Comparison of ENCODE assay signal across 8 cellular contexts in the genomic region with DNA sequence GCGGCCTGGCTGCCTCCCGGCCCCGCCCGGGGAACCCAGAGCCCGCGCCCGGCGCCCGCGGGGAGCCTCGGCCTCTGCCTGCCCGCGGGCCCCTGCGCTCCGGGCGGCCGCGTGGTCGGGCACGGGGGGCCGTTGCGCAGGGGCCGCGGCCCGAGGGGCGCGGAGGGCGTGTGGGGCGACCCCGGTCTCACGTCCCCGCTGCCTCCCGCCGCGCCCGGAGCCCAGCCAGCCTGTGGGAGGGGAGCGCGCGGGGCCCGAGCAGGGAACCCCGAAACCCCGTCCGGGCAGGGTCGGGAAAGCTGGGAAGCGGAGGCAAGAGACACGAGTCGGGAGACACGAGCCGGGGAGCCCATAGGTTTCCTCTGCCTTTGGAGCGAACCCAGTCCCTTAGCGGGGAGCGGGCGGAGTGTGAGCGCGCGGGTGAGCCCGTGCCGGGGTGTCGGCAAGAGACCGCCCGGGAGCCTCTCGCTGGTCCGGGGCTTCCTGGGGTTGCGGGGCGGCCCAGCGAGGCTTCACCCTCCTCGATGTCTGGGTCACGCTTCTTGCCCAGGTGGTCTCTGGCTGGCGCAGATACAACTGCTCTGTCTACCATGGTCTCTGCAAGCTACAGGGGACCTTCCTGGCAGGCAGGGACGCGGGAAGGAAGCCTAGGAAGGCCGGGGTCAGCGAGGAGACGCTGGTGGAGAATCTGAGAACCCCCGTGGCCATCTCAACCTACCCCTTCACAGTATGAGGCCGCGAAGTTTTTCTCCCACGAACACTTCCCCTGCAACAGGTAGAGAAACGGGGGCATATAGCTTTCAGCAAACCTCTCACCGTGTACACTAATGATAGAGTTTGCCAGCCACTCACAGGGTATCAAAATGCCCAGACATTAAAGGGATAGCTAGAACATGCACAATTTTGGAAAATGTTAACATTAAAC. TPM values are rescaled to one million over a fixed set of nuclear protein-coding genes. Genes with fewer than 3 reads are reported as not detected.
DNase-seq lines count a peak whose midpoint lies in the region; ATAC-seq and TF ChIP-seq lines count a peak whose summit lies in the region.

No MANE protein-coding gene starts in this region.

- peak; percentile 36 for TF ChIP-seq CTCF in GM13977 (IDR thresholded peaks at IDR 0.05; ENCODE audit: extremely low read depth, insufficient read depth, missing control alignments)

- no peak overlapping the region for H3K27ac Mint-ChIP-seq in activated T-cell treated with anti-CD3 and anti-CD28 coated beads, Interleukin-2, amount 50 U/mL, for 24 hours

- DNase-seq in GM13977 (ENCODE audit: low spot score) (peak; percentile 65), germinal center (ENCODE audit: low spot score) (peak; percentile 57), sciatic nerve (ENCODE audit: low spot score) (peak; percentile 68), KG1 (lab: John Stamatoyannopoulos, UW) (no peak), NCI-H226 (no peak), dedifferentiated amniotic fluid mesenchymal stem cell (ENCODE audit: extremely low spot score) (no peak)
- peak; percentile 51 for DNase-seq in activated T-cell treated with anti-CD3 and anti-CD28 coated beads, Interleukin-2, amount 50 U/mL, for 24 hours

- ATAC-seq in HG03135 (IDR thresholded peaks at IDR 0.05; ENCODE audit: unreplicated experiment) = peak; percentile 9
- ATAC-seq in sciatic nerve = peak; percentile 41

- intact Hi-C loops in sciatic nerve (cut with DNase I) = loop anchor here (5.0 kb wide), 1 partner anchor 88 kb away; no protein-coding TSS in a partner anchor

- peaks cover 84% of the 10 kb centered on the region for H3K27me3 Mint-ChIP-seq in activated T-cell treated with anti-CD3 and anti-CD28 coated beads, Interleukin-2, amount 50 U/mL, for 24 hours

- H3K4me1 Mint-ChIP-seq in activated T-cell treated with anti-CD3 and anti-CD28 coated beads, Interleukin-2, amount 50 U/mL, for 24 hours (ENCODE audit: low read depth) = peaks cover 21% of the 10 kb centered on the region

- no peaks in the 10 kb centered on the region for H3K36me3 Mint-ChIP-seq in activated T-cell treated with anti-CD3 and anti-CD28 coated beads, Interleukin-2, amount 50 U/mL, for 24 hours (ENCODE audit: low read depth)

- in situ Hi-C loops in GM13977 (cut with MboI; ENCODE audit: low pct_unique_long_range_greater_than_20kb, low sequenced_read_pairs, unreplicated experiment) = loop anchor here (10.0 to 25.0 kb wide), 3 partner anchors 85 to 343 kb away; partner anchors contain the start of gene CHSY1

- no peaks in the 10 kb centered on the region for H3K9me3 Mint-ChIP-seq in activated T-cell treated with anti-CD3 and anti-CD28 coated beads, Interleukin-2, amount 50 U/mL, for 24 hours

- peak overlapping the region; percentile 60 for H3K4me3 Mint-ChIP-seq in activated T-cell treated with anti-CD3 and anti-CD28 coated beads, Interleukin-2, amount 50 U/mL, for 24 hours

RNA-seq across cellular contexts. Expression of gene LRRK1, which starts 0.6 kb away (rescaled TPM):
- total RNA-seq in sciatic nerve = 24.9 TPM

RNA-seq across cellular contexts. Expression of gene ALDH1A3, which starts 40.1 kb away (rescaled TPM):
- total RNA-seq in sciatic nerve = 48.3 TPM

Comparison
In these comparisons a context has a peak if more than half of its experiments do, and no peak if none do; other contexts are left out.
1. DNase-seq: peak in GM13977 (single experiment), activated T-cell treated with anti-CD3 and anti-CD28 coated beads, Interleukin-2, amount 50 U/mL, for 24 hours (single experiment), germinal center (single experiment) and sciatic nerve (single experiment); none in KG1 (single experiment), NCI-H226 (single experiment) and dedifferentiated amniotic fluid mesenchymal stem cell (single experiment).